Comparison of ENCODE assay signal across 9 cellular contexts in genomic region chr3:194315965-194316361, GRCh38. TPM values are rescaled to one million over a fixed set of nuclear protein-coding genes. Genes with fewer than 3 reads are reported as not detected.
DNase-seq lines count a peak whose midpoint lies in the region; ATAC-seq, FAIRE-seq and TF ChIP-seq lines count a peak whose summit lies in the region.
"Had no signal": no experiment of that assay in that cellular context is flagged by ENCODE, and none has a peak within 500 bp of the region (broad histone marks: within the 10 kb centered on the region; RNA-seq: fewer than 3 reads in every experiment).

No MANE protein-coding gene starts in this region.

- no peak for DNase-seq in activated CD4-positive, alpha-beta T cell treated with anti-CD3 and anti-CD28 coated beads, Interleukin-2, amount 10 ng/mL, durations not matched to agents 7 days and 5 days
- no peak for DNase-seq in activated CD4-positive, alpha-beta T cell treated with anti-CD3 and anti-CD28 coated beads, Interleukin-2, amount 50 U/mL, for 4 hours
- DNase-seq in astrocyte (ENCODE audit: low read depth), result peak; percentile 37
- DNase-seq in mesothelial cell of epicardium (ENCODE audit: low spot score in 2 of 2, unreplicated experiment in 2 of 2), result no peak
- no peak for DNase-seq in retina
- no peak for DNase-seq in kidney glomerular epithelial cell (lab: John Stamatoyannopoulos, UW)
- DNase-seq in middle frontal gyrus (ENCODE audit: extremely low spot score, low spot score), result no peak

- peak overlapping the region; percentile 50 for H3K4me3 Mint-ChIP-seq in activated CD4-positive, alpha-beta T cell treated with anti-CD3 and anti-CD28 coated beads, Interleukin-2, amount 10 ng/mL, durations not matched to agents 7 days and 5 days
- H3K4me3 Mint-ChIP-seq in astrocyte (ENCODE audit: unreplicated experiment) (no peak overlapping the region), mesothelial cell of epicardium (peak overlapping the region; percentile 51)

- no peaks in the 10 kb centered on the region for H3K36me3 ChIP-seq in astrocyte (ENCODE audit: insufficient read depth, low read length)

- H3K27me3 ChIP-seq in astrocyte (ENCODE audit: insufficient read depth, low read length), result peaks cover 46% of the 10 kb centered on the region

- H3K9ac ChIP-seq in astrocyte (ENCODE audit: low read length), result peak overlapping the region; percentile 77

- H3K9me3 ChIP-seq in astrocyte (ENCODE audit: insufficient read depth, low read depth, low read length), result peaks cover 8% of the 10 kb centered on the region

- H3K4me1 Mint-ChIP-seq in activated CD4-positive, alpha-beta T cell treated with anti-CD3 and anti-CD28 coated beads, Interleukin-2, amount 10 ng/mL, durations not matched to agents 7 days and 5 days, result peaks cover 50% of the 10 kb centered on the region
- H3K4me1 Mint-ChIP-seq in astrocyte (ENCODE audit: low read depth, unreplicated experiment) (peaks cover 11% of the 10 kb centered on the region), mesothelial cell of epicardium (peaks cover 48% of the 10 kb centered on the region)

- no peak overlapping the region for H2AFZ ChIP-seq in astrocyte (ENCODE audit: low read depth, low read length)

- CTCF ChIA-PET in activated CD4-positive, alpha-beta T cell treated with anti-CD3 and anti-CD28 coated beads, Interleukin-2, amount 10 ng/mL, durations not matched to agents 7 days and 5 days (lab: Charles Lee), result interaction anchor here (0.5 to 2.3 kb wide), 59 partner anchors 8 to 674 kb away, joined by 3 to 21 read pairs (median 4); partner anchors contain the start of gene HES1

- no peak overlapping the region for H3K27ac ChIP-seq in astrocyte (ENCODE audit: low read depth, low read length)

- peak overlapping the region; percentile 89 for H3K4me2 ChIP-seq in astrocyte (ENCODE audit: low read length)

- no peaks in the 10 kb centered on the region for H3K79me2 ChIP-seq in astrocyte (ENCODE audit: insufficient read depth, low read length)

- peaks cover 14% of the 10 kb centered on the region for H3K9me3 Mint-ChIP-seq in activated CD4-positive, alpha-beta T cell treated with anti-CD3 and anti-CD28 coated beads, Interleukin-2, amount 10 ng/mL, durations not matched to agents 7 days and 5 days
- H3K9me3 Mint-ChIP-seq in astrocyte (ENCODE audit: unreplicated experiment) (peaks cover 19% of the 10 kb centered on the region), mesothelial cell of epicardium (peaks cover 9% of the 10 kb centered on the region)

- peak; percentile 30 for ATAC-seq in HG03135 (IDR thresholded peaks at IDR 0.05; ENCODE audit: unreplicated experiment)

- peaks cover 5% of the 10 kb centered on the region for H3K36me3 Mint-ChIP-seq in activated CD4-positive, alpha-beta T cell treated with anti-CD3 and anti-CD28 coated beads, Interleukin-2, amount 10 ng/mL, durations not matched to agents 7 days and 5 days (ENCODE audit: low read depth)
- H3K36me3 Mint-ChIP-seq in astrocyte (ENCODE audit: low read depth, unreplicated experiment) (peaks cover 4% of the 10 kb centered on the region), mesothelial cell of epicardium (no peaks in the 10 kb centered on the region)

- H3K4me1 ChIP-seq in astrocyte (ENCODE audit: insufficient read depth, low read length), result peaks cover 14% of the 10 kb centered on the region

- FAIRE-seq in astrocyte (lab: Jason Lieb, UNC), result no peak
- FAIRE-seq: G401.6 had no signal

- no peak for TF ChIP-seq CTCF in astrocyte (IDR thresholded peaks at IDR 0.05; ENCODE audit: insufficient read depth, low read depth, low read length)
- TF ChIP-seq CTCF in mesothelial cell of epicardium (IDR thresholded peaks at IDR 0.05; ENCODE audit: unreplicated experiment), result peak; percentile 53

- peaks cover 17% of the 10 kb centered on the region for H3K27me3 Mint-ChIP-seq in activated CD4-positive, alpha-beta T cell treated with anti-CD3 and anti-CD28 coated beads, Interleukin-2, amount 10 ng/mL, durations not matched to agents 7 days and 5 days
- peaks cover 82% of the 10 kb centered on the region for H3K27me3 Mint-ChIP-seq in astrocyte (ENCODE audit: low read depth, unreplicated experiment)
- H3K27me3 Mint-ChIP-seq in mesothelial cell of epicardium (ENCODE audit: low read depth), result no peaks in the 10 kb centered on the region

- POLR2A ChIA-PET in activated CD4-positive, alpha-beta T cell treated with anti-CD3 and anti-CD28 coated beads, Interleukin-2, amount 10 ng/mL, durations not matched to agents 7 days and 5 days (lab: Charles Lee), result interaction anchor here (1.4 kb wide), 1 partner anchor 175 kb away, joined by 4 read pairs; no protein-coding TSS in a partner anchor

- H3K4me3 ChIP-seq in astrocyte (ENCODE audit: insufficient read depth, low read depth, low read length), result peak overlapping the region; percentile 50

- no peak overlapping the region for H3K27ac Mint-ChIP-seq in activated CD4-positive, alpha-beta T cell treated with anti-CD3 and anti-CD28 coated beads, Interleukin-2, amount 10 ng/mL, durations not matched to agents 7 days and 5 days
- H3K27ac Mint-ChIP-seq in astrocyte (ENCODE audit: unreplicated experiment), result no peak overlapping the region
- no peak overlapping the region for H3K27ac Mint-ChIP-seq in mesothelial cell of epicardium

- H4K20me1 ChIP-seq in astrocyte (ENCODE audit: insufficient read depth, low read length), result no peaks in the 10 kb centered on the region

RNA-seq across cellular contexts. Expression of gene CPN2, which starts 35.2 kb away (rescaled TPM):
- total RNA-seq in activated CD4-positive, alpha-beta T cell treated with anti-CD3 and anti-CD28 coated beads, Interleukin-2, amount 10 ng/mL, durations not matched to agents 7 days and 5 days, result not detected
- total RNA-seq in astrocyte, result not detected in 2 replicates
- not detected in 3 replicates for total RNA-seq in mesothelial cell of epicardium

RNA-seq across cellular contexts. Expression of gene LRRC15, which starts 53.6 kb away (rescaled TPM):
- not detected for total RNA-seq in activated CD4-positive, alpha-beta T cell treated with anti-CD3 and anti-CD28 coated beads, Interleukin-2, amount 10 ng/mL, durations not matched to agents 7 days and 5 days
- total RNA-seq in astrocyte (1.3 and 1.4 TPM in 2 replicates), mesothelial cell of epicardium (0.05 TPM in 1 of 3 replicates, not detected in the others)
